11 cellular contexts compared by ENCODE assay signal in the genomic region with DNA sequence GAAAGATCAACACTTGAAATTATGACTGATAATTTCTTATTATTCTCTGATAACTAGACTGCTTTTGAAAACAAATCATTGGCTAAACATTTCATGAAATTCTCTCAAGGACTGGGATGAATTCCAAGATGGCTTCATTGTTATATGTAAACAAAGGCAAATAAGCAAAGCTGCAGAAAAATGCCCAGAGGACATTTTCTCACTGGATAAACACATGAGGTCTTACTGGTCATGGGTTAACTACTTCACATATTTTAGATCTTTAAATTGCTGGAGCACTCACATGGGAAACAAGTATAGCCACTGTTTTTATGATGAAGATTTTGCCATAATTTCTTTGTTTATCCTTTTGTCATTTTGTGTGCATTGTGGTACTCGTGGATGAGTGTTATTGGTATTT.
DNase-seq lines count a peak whose midpoint lies in the region; ATAC-seq and TF ChIP-seq lines count a peak whose summit lies in the region.
"Had no signal": no experiment of that assay in that cellular context is flagged by ENCODE, and none has a peak within 500 bp of the region (broad histone marks: within the 10 kb centered on the region; RNA-seq: fewer than 3 reads in every experiment).

No MANE protein-coding gene starts in this region.

- in situ Hi-C loops in GM23248 (cut with MboI) (no loop called here), SK-MEL-5 (cut with HindIII; ENCODE audit: low pct_unique_long_range_greater_than_20kb, low sequenced_read_pairs) (no loop called here)

- H3K79me2 ChIP-seq in GM23248 (ENCODE audit: insufficient read depth): no peaks in the 10 kb centered on the region

- H3K4me3 ChIP-seq in AG04450 (ENCODE audit: low read depth, low read length) (no peak overlapping the region), GM23248 (no peak overlapping the region)
- H3K4me3 ChIP-seq: mucosa of descending colon, upper lobe of right lung had no signal

- H3K4me2 ChIP-seq in GM23248 (ENCODE audit: unreplicated experiment): no peak overlapping the region

- no peaks in the 10 kb centered on the region for H3K27me3 ChIP-seq in AG04450 (ENCODE audit: control insufficient read depth, insufficient read depth, low read length)
- no peaks in the 10 kb centered on the region for H3K27me3 ChIP-seq in GM23248 (replicated peaks; ENCODE audit: insufficient read depth)
- H3K27me3 ChIP-seq: upper lobe of right lung had no signal

- DNase-seq in AG04450 (ENCODE audit: low read depth, low spot score) (peak; percentile 21), GM23248 (peak; percentile 10), SK-MEL-5 (ENCODE audit: low read depth, low spot score) (peak; percentile 56), inferior parietal cortex (ENCODE audit: extremely low spot score) (peak; percentile 20), DMS114 treated with DMSO at 0.1 percent for 48 hours (lab: John Stamatoyannopoulos, UW; ENCODE audit: unreplicated experiment) (no peak)
- DNase-seq in stimulated activated naive CD4-positive, alpha-beta T cell (lab: John Stamatoyannopoulos, UW): no peak
- no peak for DNase-seq in activated naive CD4-positive, alpha-beta T cell treated with anti-CD3 and anti-CD28 coated beads, Interleukin-2, amount 50 U/mL, for 16 hours
- DNase-seq: upper lobe of right lung had no signal

- no peak for ATAC-seq in GM19351 (IDR thresholded peaks at IDR 0.05; ENCODE audit: unreplicated experiment)

- CTCF ChIA-PET in AG04450 (lab: Charles Lee): interaction anchor here (0.8 to 3.0 kb wide), 33 partner anchors 10 to 323 kb away, joined by 3 to 30 read pairs (median 6); a partner anchor contains a TSS

- H3K27ac ChIP-seq in AG04450 (ENCODE audit: low read depth, low read length) (no peak overlapping the region), GM23248 (no peak overlapping the region)
- H3K27ac ChIP-seq: HL-60, upper lobe of right lung had no signal

- 27 to 45% methylated on average over 1 of the region's 1 CpG for WGBS in GM23248 (ENCODE audit: low coverage in 1 of 2, low lambda C conversion rate in 2 of 2, missing lambda C conversion rate in 2 of 2), 2 experiments

- H4K20me1 ChIP-seq in GM23248 (ENCODE audit: insufficient read depth): no peaks in the 10 kb centered on the region

- H2AFZ ChIP-seq in GM23248: no peak overlapping the region

- no peaks in the 10 kb centered on the region for H3K9me2 ChIP-seq in GM23248 (ENCODE audit: insufficient read depth)

- H3K9me3 ChIP-seq in AG04450 (ENCODE audit: control insufficient read depth, insufficient read depth, low read length) (no peaks in the 10 kb centered on the region), GM23248 (ENCODE audit: low read depth) (no peaks in the 10 kb centered on the region)
- H3K9me3 ChIP-seq: mucosa of descending colon, upper lobe of right lung had no signal

- H3F3A ChIP-seq in GM23248 (ENCODE audit: insufficient read depth): no peaks in the 10 kb centered on the region

- POLR2A ChIA-PET in AG04450 (lab: Yijun Ruan, JAX): interaction anchor here (1.3 to 2.7 kb wide), 2 partner anchors 239 to 273 kb away, joined by 4 to 9 read pairs; partner anchors contain the start of gene PHF14

- H3K9ac ChIP-seq in GM23248: no peak overlapping the region

- H3K36me3 ChIP-seq in GM23248 (ENCODE audit: low read depth): no peaks in the 10 kb centered on the region
- H3K36me3 ChIP-seq: upper lobe of right lung had no signal

- H3K4me1 ChIP-seq in GM23248 (ENCODE audit: insufficient read depth): no peaks in the 10 kb centered on the region; the same call in 1 of the 2 replicates

- TF ChIP-seq CTCF in AG04450 (IDR thresholded peaks at IDR 0.05; ENCODE audit: low read depth, low read length): no peak

Comparison
In these comparisons a context has a peak if more than half of its experiments do, and no peak if none do; other contexts are left out.
1. DNase-seq: peak in AG04450 (single experiment), GM23248 (single experiment), SK-MEL-5 (single experiment) and inferior parietal cortex (single experiment); none in stimulated activated naive CD4-positive, alpha-beta T cell (0 of 6), DMS114 treated with DMSO at 0.1 percent for 48 hours (single experiment) and activated naive CD4-positive, alpha-beta T cell treated with anti-CD3 and anti-CD28 coated beads, Interleukin-2, amount 50 U/mL, for 16 hours (single experiment).